Comparison of ENCODE assay signal across 20 cellular contexts in the genomic region with DNA sequence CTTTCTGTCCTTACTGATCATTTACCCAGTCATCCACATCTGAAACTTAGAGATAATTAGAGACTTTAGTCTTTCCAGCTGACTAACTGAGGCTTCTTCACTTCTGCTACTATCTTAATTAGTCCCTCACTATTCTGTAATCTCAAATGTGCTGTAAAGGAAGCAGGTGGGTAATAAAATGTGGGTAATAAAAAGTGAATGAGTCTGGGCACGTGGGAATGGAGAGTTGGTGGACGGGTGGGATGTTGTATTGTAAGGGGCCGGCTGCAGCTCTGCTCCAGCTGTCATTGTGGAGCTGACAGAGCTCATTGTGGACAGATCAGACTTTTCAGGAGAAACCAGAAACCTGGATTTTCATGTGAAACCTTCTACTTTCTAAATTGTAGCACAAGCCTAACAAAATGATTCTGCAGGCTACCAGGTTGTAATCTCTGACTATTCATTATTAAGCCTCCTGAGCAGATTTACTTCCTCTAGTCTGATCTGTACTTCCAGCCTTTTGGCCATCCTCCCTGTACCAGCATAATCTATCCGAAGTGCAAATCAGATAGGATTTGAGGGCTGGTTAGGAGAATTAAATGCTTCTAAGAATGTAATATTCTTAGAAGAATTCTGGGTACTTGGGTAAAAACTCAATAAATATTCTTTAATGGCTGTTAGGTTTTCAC. TPM values are rescaled to one million over a fixed set of nuclear protein-coding genes. Genes with fewer than 3 reads are reported as not detected.
A peak's percentile ranks its signal among the peaks of the same experiment; 100 is the strongest.
DNase-seq lines count a peak whose midpoint lies in the region; ATAC-seq, FAIRE-seq and TF ChIP-seq lines count a peak whose summit lies in the region.
"Had no signal": no experiment of that assay in that cellular context is flagged by ENCODE, and none has a peak within 500 bp of the region (broad histone marks: within the 10 kb centered on the region; RNA-seq: fewer than 3 reads in every experiment).

No MANE protein-coding gene starts in this region.

- H3K9me3 Mint-ChIP-seq in CD4-positive, alpha-beta memory T cell, result no peaks in the 10 kb centered on the region
- H3K9me3 Mint-ChIP-seq in activated T-cell treated with anti-CD3 and anti-CD28 coated beads, Interleukin-2, amount 50 U/mL, for 24 hours, result no peaks in the 10 kb centered on the region
- H3K9me3 Mint-ChIP-seq: activated B cell treated with CpG ODN at 0.5 μM for 24 hours; stimulated activated naive CD8-positive, alpha-beta T cell treated with anti-CD3 and anti-CD28 coated beads, Interleukin-15, amount 100 ng/mL, for 72 hours had no signal

- H3K9me3 ChIP-seq in gastroesophageal sphincter, result no peaks in the 10 kb centered on the region
- no peaks in the 10 kb centered on the region for H3K9me3 ChIP-seq in small intestine (ENCODE audit: control insufficient read depth, low read depth)
- no peaks in the 10 kb centered on the region for H3K9me3 ChIP-seq in CD4-positive, alpha-beta memory T cell (ENCODE audit: control insufficient read depth in 1 of 2, low read length in 2 of 2)
- H3K9me3 ChIP-seq: BLaER1 had no signal

- TF ChIP-seq CTCF in gastroesophageal sphincter (IDR thresholded peaks at IDR 0.05), result no peak

- no peak for ATAC-seq in gastroesophageal sphincter
- ATAC-seq: activated CD8-positive, alpha-beta memory T cell treated with anti-CD3 and anti-CD28 coated beads, Interleukin-2, amount 10 ng/mL, durations not matched to agents 7 days and 5 days; stimulated activated naive CD8-positive, alpha-beta T cell treated with anti-CD3 and anti-CD28 coated beads, Interleukin-15, amount 100 ng/mL, for 72 hours had no signal

- peaks cover 2 to 78% (median 16%) of the 10 kb centered on the region in 3 donors for H3K4me1 ChIP-seq in gastroesophageal sphincter
- peaks cover 2 to 11% of the 10 kb centered on the region in 2 donors for H3K4me1 ChIP-seq in small intestine (ENCODE audit: control insufficient read depth in 2 of 2, insufficient read depth in 1 of 2, low read depth in 1 of 2, low read length in 1 of 2)
- H3K4me1 ChIP-seq in CD4-positive, alpha-beta memory T cell (ENCODE audit: insufficient read depth, low read length), result no peaks in the 10 kb centered on the region
- H3K4me1 ChIP-seq: BLaER1 had no signal

- H3K27ac ChIP-seq in gastroesophageal sphincter, result peak overlapping the region in 3 of 4 donors; percentile 15 to 43 (median 22)
- H3K27ac ChIP-seq in small intestine (ENCODE audit: low read depth in 1 of 2, low read length in 1 of 2), result no peak overlapping the region
- no peak overlapping the region for H3K27ac ChIP-seq in CD4-positive, alpha-beta memory T cell (ENCODE audit: low read depth, low read length)
- H3K27ac ChIP-seq: BLaER1 had no signal

- peak overlapping the region in 2 of 7 donors; percentile 4 to 63 for H3K27ac Mint-ChIP-seq in CD4-positive, alpha-beta memory T cell
- no peak overlapping the region for H3K27ac Mint-ChIP-seq in activated T-cell treated with anti-CD3 and anti-CD28 coated beads, Interleukin-2, amount 50 U/mL, for 24 hours
- H3K27ac Mint-ChIP-seq: activated B cell treated with CpG ODN at 0.5 μM for 24 hours; activated CD8-positive, alpha-beta memory T cell treated with anti-CD3 and anti-CD28 coated beads, Interleukin-2, amount 10 ng/mL, durations not matched to agents 7 days and 5 days had no signal

- H3K4me3 Mint-ChIP-seq in CD4-positive, alpha-beta memory T cell, result no peak overlapping the region
- no peak overlapping the region for H3K4me3 Mint-ChIP-seq in activated T-cell treated with anti-CD3 and anti-CD28 coated beads, Interleukin-2, amount 50 U/mL, for 24 hours
- H3K4me3 Mint-ChIP-seq: activated B cell treated with CpG ODN at 0.5 μM for 24 hours; activated CD8-positive, alpha-beta memory T cell treated with anti-CD3 and anti-CD28 coated beads, Interleukin-2, amount 10 ng/mL, durations not matched to agents 7 days and 5 days; stimulated activated naive CD8-positive, alpha-beta T cell treated with anti-CD3 and anti-CD28 coated beads, Interleukin-15, amount 100 ng/mL, for 72 hours had no signal

- no peaks in the 10 kb centered on the region for H3K27me3 Mint-ChIP-seq in CD4-positive, alpha-beta memory T cell
- no peaks in the 10 kb centered on the region for H3K27me3 Mint-ChIP-seq in activated T-cell treated with anti-CD3 and anti-CD28 coated beads, Interleukin-2, amount 50 U/mL, for 24 hours
- H3K27me3 Mint-ChIP-seq: activated B cell treated with CpG ODN at 0.5 μM for 24 hours; activated CD8-positive, alpha-beta memory T cell treated with anti-CD3 and anti-CD28 coated beads, Interleukin-2, amount 10 ng/mL, durations not matched to agents 7 days and 5 days; stimulated activated naive CD8-positive, alpha-beta T cell treated with anti-CD3 and anti-CD28 coated beads, Interleukin-15, amount 100 ng/mL, for 72 hours had no signal

- H3K36me3 ChIP-seq in gastroesophageal sphincter, result no peaks in the 10 kb centered on the region
- H3K36me3 ChIP-seq in small intestine (ENCODE audit: control insufficient read depth in 2 of 2, insufficient read depth in 2 of 2, low read length in 2 of 2), result peaks cover 0 to 3% of the 10 kb centered on the region in 2 donors
- no peaks in the 10 kb centered on the region for H3K36me3 ChIP-seq in CD4-positive, alpha-beta memory T cell (ENCODE audit: insufficient read depth, low read length)
- H3K36me3 ChIP-seq: BLaER1 had no signal

- no peak for TF ChIP-seq POLR2A in gastroesophageal sphincter (IDR thresholded peaks at IDR 0.05)

- POLR2A ChIA-PET in CD4-positive, alpha-beta memory T cell (lab: Charles Lee; ENCODE audit: partially characterized antibody), result no interaction called here

- DNase-seq in GM19239 (ENCODE audit: insufficient read length, low spot score), result no peak
- peak; percentile 87 for DNase-seq in NCI-H1105 treated with DMSO at 0.1 percent for 48 hours (lab: John Stamatoyannopoulos, UW)
- DNase-seq in small intestine, result peak; percentile 55
- DNase-seq in DMS79 treated with DMSO at 0.1 percent for 48 hours (lab: John Stamatoyannopoulos, UW), result no peak
- no peak for DNase-seq in CD4-positive, alpha-beta memory T cell
- DNase-seq in activated T-cell treated with anti-CD3 and anti-CD28 coated beads, Interleukin-2, amount 50 U/mL, for 24 hours, result no peak
- DNase-seq: activated B cell treated with CpG ODN at 0.5 μM for 24 hours; activated CD8-positive, alpha-beta memory T cell treated with anti-CD3 and anti-CD28 coated beads, Interleukin-2, amount 10 ng/mL, durations not matched to agents 7 days and 5 days; DND-41; effector CD8-positive, alpha-beta T cell; foreskin fibroblast; KBM-7; midbrain; NCI-H1436; NCI-H774; nucleus accumbens; stimulated activated naive CD8-positive, alpha-beta T cell treated with anti-CD3 and anti-CD28 coated beads, Interleukin-15, amount 100 ng/mL, for 72 hours; T-helper 1 cell had no signal

- H3K27me3 ChIP-seq in gastroesophageal sphincter (no peaks in the 10 kb centered on the region), small intestine (ENCODE audit: control insufficient read depth in 2 of 2, insufficient read depth in 2 of 2, low read length in 2 of 2) (no peaks in the 10 kb centered on the region)
- no peaks in the 10 kb centered on the region for H3K27me3 ChIP-seq in CD4-positive, alpha-beta memory T cell (ENCODE audit: insufficient read depth, low read length)
- H3K27me3 ChIP-seq: BLaER1 had no signal

- 60 to 75% methylated on average over 4 of the region's 4 CpGs for WGBS in gastroesophageal sphincter (ENCODE audit: low coverage in 1 of 2), 2 donors
- 18 to 55% (median 39%) methylated on average over 4 of the region's 4 CpGs for WGBS in small intestine, 3 donors

- intact Hi-C loops in CD4-positive, alpha-beta memory T cell (cut with micrococcal nuclease), result no loop called here

- FAIRE-seq in GM19239 (lab: Jason Lieb, UNC) (peak; percentile 89), small intestine (lab: Jason Lieb, UNC) (no peak)

- H3K36me3 Mint-ChIP-seq in CD4-positive, alpha-beta memory T cell, result peaks cover 0 to 10% of the 10 kb centered on the region in 2 donors
- H3K36me3 Mint-ChIP-seq in activated T-cell treated with anti-CD3 and anti-CD28 coated beads, Interleukin-2, amount 50 U/mL, for 24 hours (ENCODE audit: low read depth), result peaks cover 7% of the 10 kb centered on the region

- H3K4me1 Mint-ChIP-seq in CD4-positive, alpha-beta memory T cell, result peaks cover 0 to 4% (median 1%) of the 10 kb centered on the region in 4 donors
- H3K4me1 Mint-ChIP-seq in activated T-cell treated with anti-CD3 and anti-CD28 coated beads, Interleukin-2, amount 50 U/mL, for 24 hours (ENCODE audit: low read depth), result peaks cover 7% of the 10 kb centered on the region

- no peak overlapping the region for H3K4me3 ChIP-seq in gastroesophageal sphincter
- no peak overlapping the region for H3K4me3 ChIP-seq in small intestine (ENCODE audit: low read depth in 1 of 2, low read length in 2 of 2)
- no peak overlapping the region for H3K4me3 ChIP-seq in CD4-positive, alpha-beta memory T cell (ENCODE audit: low read length in 2 of 2)
- H3K4me3 ChIP-seq: BLaER1 had no signal

- CTCF ChIA-PET in CD4-positive, alpha-beta memory T cell (lab: Charles Lee; ENCODE audit: partially characterized antibody), result interaction anchor here (0.8 to 1.5 kb wide), 2 partner anchors 13 to 15 kb away, joined by 3 to 4 read pairs; no protein-coding TSS in a partner anchor

- no peak for TF ChIP-seq EP300 in gastroesophageal sphincter (IDR thresholded peaks at IDR 0.05)

RNA-seq across cellular contexts. Expression of a gene that starts 42.0 kb away (rescaled TPM):
- 1 to 10 TPM; 3.0 to 8.7 (median 6.0) TPM for total RNA-seq in gastroesophageal sphincter
- 1 to 10 TPM; 1.4 to 4.2 (median 3.4) TPM for polyA plus RNA-seq in small intestine
- total RNA-seq in CD4-positive, alpha-beta memory T cell, result under 1 TPM; 0.17 to 0.32 TPM
- under 1 TPM in 1 of 2 donors, not detected in 1; 0.20 TPM for polyA plus RNA-seq in CD4-positive, alpha-beta memory T cell

RNA-seq across cellular contexts. Expression of a gene that starts 46.5 kb away (rescaled TPM):
- 100 to 1,000 TPM in 1 of 4 donors, 10 to 100 TPM in 3; 70.0 to 111 (median 79.2) TPM for total RNA-seq in gastroesophageal sphincter
- 10 to 100 TPM in 1 of 3 donors, 1 to 10 TPM in 2; 5.8 to 14.9 (median 6.2) TPM for polyA plus RNA-seq in small intestine
- 10 to 100 TPM; 17.2 to 21.8 TPM for total RNA-seq in CD4-positive, alpha-beta memory T cell
- polyA plus RNA-seq in CD4-positive, alpha-beta memory T cell, result 10 to 100 TPM in 1 of 2 donors, 1 to 10 TPM in 1; 8.4 to 13.3 TPM

Comparison
In these comparisons a context has a peak if more than half of its experiments do, and no peak if none do; other contexts are left out.
1. DNase-seq: peak in NCI-H1105 treated with DMSO at 0.1 percent for 48 hours (single experiment) and small intestine (single experiment); none in GM19239 (single experiment), DMS79 treated with DMSO at 0.1 percent for 48 hours (single experiment), CD4-positive, alpha-beta memory T cell (0 of 5) and activated T-cell treated with anti-CD3 and anti-CD28 coated beads, Interleukin-2, amount 50 U/mL, for 24 hours (single experiment).
2. H3K27ac ChIP-seq: peak in gastroesophageal sphincter (3 of 4); none in small intestine (0 of 2) and CD4-positive, alpha-beta memory T cell (single experiment).